ENCODE assay signal across 10 cellular contexts in the genomic region with DNA sequence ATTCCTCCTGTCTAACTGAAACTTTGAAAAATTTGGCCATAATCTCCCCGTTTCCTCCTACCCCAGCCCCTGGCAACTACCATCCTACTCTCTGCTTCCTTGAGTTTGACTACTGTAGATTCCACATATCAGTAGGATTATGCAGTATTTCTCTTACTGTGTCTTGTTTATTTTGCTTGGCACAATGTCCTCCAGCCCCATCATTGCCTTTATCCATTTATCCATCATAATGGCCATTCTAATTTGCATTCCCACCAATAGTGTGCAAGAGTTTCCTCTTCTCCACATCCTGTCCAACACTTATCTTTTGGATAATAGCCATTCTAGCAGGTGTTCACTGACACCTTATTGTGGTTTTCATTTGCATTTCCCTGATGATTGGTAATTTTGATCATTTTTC.
"Had no signal": no experiment of that assay in that cellular context is flagged by ENCODE, and none has a peak within 500 bp of the region (broad histone marks: within the 10 kb centered on the region; RNA-seq: fewer than 3 reads in every experiment).

No MANE protein-coding gene starts in this region.

- DNase-seq: activated naive CD4-positive, alpha-beta T cell treated with anti-CD3 and anti-CD28 coated beads, Interleukin-2, amount 50 U/mL, for 16 hours; activated T-cell treated with anti-CD3 and anti-CD28 coated beads, Interleukin-2, amount 50 U/mL, for 1 hour; adrenal gland; central memory CD4-positive, alpha-beta T cell; effector CD4-positive, alpha-beta T cell; kidney; left ventricle myocardium inferior; occipital lobe; right cardiac atrium; small intestine had no signal
